11 cellular contexts compared by ENCODE assay signal in the genomic region with DNA sequence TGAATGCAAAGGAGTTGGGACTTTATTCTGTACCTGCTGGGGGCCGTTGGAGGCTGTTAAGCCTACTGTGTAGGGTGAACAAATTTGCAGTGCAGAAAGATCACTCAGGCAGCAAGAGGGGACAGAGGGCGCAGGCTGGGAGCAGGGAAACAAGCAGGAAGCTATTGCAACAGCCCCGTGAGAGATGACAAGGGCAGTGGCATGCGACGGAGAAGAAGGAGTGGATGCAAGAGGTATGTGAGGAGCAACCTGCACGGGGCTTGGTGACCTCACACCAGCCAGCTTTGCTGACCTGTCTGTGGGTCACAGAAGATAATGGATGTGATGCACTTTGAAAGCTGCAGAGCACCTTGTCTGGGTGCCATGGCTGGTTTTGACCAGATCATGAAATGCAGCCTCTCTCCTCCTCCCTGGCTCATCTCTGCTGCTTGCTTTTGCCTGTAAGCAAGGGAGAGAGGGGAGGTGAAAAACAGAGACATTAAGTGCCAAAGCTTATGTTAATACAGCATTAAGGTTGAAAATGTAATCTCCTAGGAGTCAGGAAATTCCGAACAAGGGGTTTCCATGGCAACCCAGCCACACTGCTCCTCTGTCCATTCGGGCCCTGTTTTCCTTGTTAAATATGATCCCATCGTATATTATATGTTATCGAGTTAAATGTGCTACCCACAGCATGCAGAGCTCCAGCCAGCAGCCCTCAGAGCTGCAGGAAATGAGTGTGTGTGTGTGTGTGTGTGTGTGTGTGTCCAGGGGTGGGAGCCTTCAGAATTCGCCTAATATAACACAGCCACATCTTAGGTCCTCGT.
A peak's percentile ranks its signal among the peaks of the same experiment; 100 is the strongest.
DNase-seq lines count a peak whose midpoint lies in the region; TF ChIP-seq lines count a peak whose summit lies in the region.
"Had no signal": no experiment of that assay in that cellular context is flagged by ENCODE, and none has a peak within 500 bp of the region (broad histone marks: within the 10 kb centered on the region; RNA-seq: fewer than 3 reads in every experiment).

No MANE protein-coding gene starts in this region.

- DNase-seq in AG08395 (ENCODE audit: low spot score) (peak; percentile 59), HT1080 (ENCODE audit: low read depth) (peak; percentile 72), astrocyte of the spinal cord (ENCODE audit: low read depth, low spot score) (peak; percentile 92), lung microvascular endothelial cell (ENCODE audit: low read depth in 2 of 2) (peak; percentile 66 to 82), HT-29 (ENCODE audit: low spot score) (no peak), cortex of kidney (lab: John Stamatoyannopoulos, UW) (no peak), COR-L47 (lab: John Stamatoyannopoulos, UW) (no peak)
- DNase-seq in activated CD4-positive, alpha-beta T cell treated with anti-CD3 and anti-CD28 coated beads for 1 hour, result no peak
- DNase-seq: CD8-positive, alpha-beta memory T cell; ovary had no signal

- in situ Hi-C loops in astrocyte of the spinal cord (cut with HindIII; ENCODE audit: low sequenced_read_pairs), result no loop called here

- no peak overlapping the region for H3K4me3 ChIP-seq in astrocyte of the spinal cord (ENCODE audit: low read depth, low read length)
- H3K4me3 ChIP-seq: GM12878, ovary had no signal

- no peak for TF ChIP-seq CTCF in astrocyte of the spinal cord (IDR thresholded peaks at IDR 0.05; ENCODE audit: low read depth, low read length)

Comparison
In these comparisons a context has a peak if more than half of its experiments do, and no peak if none do; other contexts are left out.
1. DNase-seq: peak in AG08395 (single experiment), HT1080 (single experiment), astrocyte of the spinal cord (single experiment) and lung microvascular endothelial cell (2 of 2); none in HT-29 (single experiment), activated CD4-positive, alpha-beta T cell treated with anti-CD3 and anti-CD28 coated beads for 1 hour (single experiment), cortex of kidney (single experiment) and COR-L47 (single experiment).